11 cellular contexts compared by ENCODE assay signal in the genomic region with DNA sequence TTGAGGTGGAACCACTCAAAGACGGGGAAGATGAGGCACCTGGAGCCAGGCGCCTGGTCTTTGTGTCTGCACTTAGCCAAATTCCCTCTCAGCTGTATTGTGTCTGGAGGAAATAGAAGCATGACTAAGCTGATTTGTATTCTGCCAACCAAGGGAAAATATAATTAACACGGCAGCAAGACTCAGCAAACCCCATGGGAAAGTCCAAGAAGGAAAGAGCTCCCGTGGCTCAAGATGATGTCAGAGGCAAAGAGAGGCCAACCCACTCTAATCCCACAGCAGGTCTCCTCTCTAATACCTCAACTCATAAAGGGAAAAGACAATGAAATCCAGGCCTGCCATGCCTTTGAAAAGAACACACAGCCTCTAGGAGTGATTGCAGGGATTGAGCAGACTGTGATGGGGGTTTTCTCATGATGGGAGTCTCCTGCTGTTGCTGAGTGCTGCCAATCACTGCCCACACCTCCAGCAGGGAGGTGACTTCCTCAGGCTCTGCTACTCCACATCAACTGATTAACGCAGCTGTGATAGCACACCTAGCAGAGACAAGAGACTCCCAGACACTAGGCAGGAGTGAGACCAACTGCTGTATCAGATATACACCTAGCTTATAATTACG.
DNase-seq lines count a peak whose midpoint lies in the region; ATAC-seq and TF ChIP-seq lines count a peak whose summit lies in the region.
"Had no signal": no experiment of that assay in that cellular context is flagged by ENCODE, and none has a peak within 500 bp of the region (broad histone marks: within the 10 kb centered on the region; RNA-seq: fewer than 3 reads in every experiment).

No MANE protein-coding gene starts in this region.

- H3K27me3 ChIP-seq in RWPE2 (ENCODE audit: insufficient read depth, poor library complexity, severe bottlenecking), result peaks cover 22% of the 10 kb centered on the region

- ATAC-seq in RWPE2 (ENCODE audit: low read depth), result peak; percentile 73
- no peak for ATAC-seq in activated CD8-positive, alpha-beta memory T cell treated with anti-CD3 and anti-CD28 coated beads, Interleukin-2, amount 10 ng/mL, durations not matched to agents 7 days and 5 days
- ATAC-seq: GM12878 had no signal

- H3K4me3 Mint-ChIP-seq in activated CD8-positive, alpha-beta memory T cell treated with anti-CD3 and anti-CD28 coated beads, Interleukin-2, amount 10 ng/mL, durations not matched to agents 7 days and 5 days, result no peak overlapping the region
- H3K4me3 Mint-ChIP-seq in nephron progenitor cell, result no peak overlapping the region

- TF ChIP-seq CTCF in RWPE2 (IDR thresholded peaks at IDR 0.05; ENCODE audit: poor library complexity, severe bottlenecking) (no peak), nephron progenitor cell (IDR thresholded peaks at IDR 0.05) (no peak)

- H3K27ac ChIP-seq in RWPE2 (ENCODE audit: poor library complexity, severe bottlenecking), result peak overlapping the region; percentile 38

- H3K27me3 Mint-ChIP-seq in activated CD8-positive, alpha-beta memory T cell treated with anti-CD3 and anti-CD28 coated beads, Interleukin-2, amount 10 ng/mL, durations not matched to agents 7 days and 5 days, result peaks cover 45% of the 10 kb centered on the region
- peaks cover 17% of the 10 kb centered on the region for H3K27me3 Mint-ChIP-seq in nephron progenitor cell (ENCODE audit: low read depth, poor library complexity)

- peak; percentile 8 for DNase-seq in NCI-H748 (lab: John Stamatoyannopoulos, UW; ENCODE audit: unreplicated experiment)
- no peak for DNase-seq in NCI-H748 treated with DMSO at 0.1 percent for 48 hours (lab: John Stamatoyannopoulos, UW)
- DNase-seq in RWPE2 (ENCODE audit: low spot score), result no peak
- peak; percentile 25 for DNase-seq in glomerular visceral epithelial cell (ENCODE audit: extremely low spot score)
- peak; percentile 81 for DNase-seq in stromal cell of bone marrow (ENCODE audit: low read depth)
- no peak for DNase-seq in activated CD8-positive, alpha-beta memory T cell treated with anti-CD3 and anti-CD28 coated beads, Interleukin-2, amount 10 ng/mL, durations not matched to agents 7 days and 5 days
- DNase-seq in nephron progenitor cell, result no peak
- no peak for DNase-seq in activated effector memory CD4-positive, alpha-beta T cell treated with Interleukin-2 at 50 U/mL for 16 hours
- DNase-seq: activated naive CD4-positive, alpha-beta T cell; NCI-H510A had no signal

- H3K27ac Mint-ChIP-seq in activated CD8-positive, alpha-beta memory T cell treated with anti-CD3 and anti-CD28 coated beads, Interleukin-2, amount 10 ng/mL, durations not matched to agents 7 days and 5 days, result no peak overlapping the region
- H3K27ac Mint-ChIP-seq in nephron progenitor cell, result no peak overlapping the region

- peaks cover 17% of the 10 kb centered on the region for H3K9me3 Mint-ChIP-seq in activated CD8-positive, alpha-beta memory T cell treated with anti-CD3 and anti-CD28 coated beads, Interleukin-2, amount 10 ng/mL, durations not matched to agents 7 days and 5 days (ENCODE audit: low read depth)
- peaks cover 18% of the 10 kb centered on the region for H3K9me3 Mint-ChIP-seq in nephron progenitor cell

- no peaks in the 10 kb centered on the region for H3K9me3 ChIP-seq in RWPE2 (ENCODE audit: severe bottlenecking)

- CTCF ChIA-PET in activated CD8-positive, alpha-beta memory T cell treated with anti-CD3 and anti-CD28 coated beads, Interleukin-2, amount 10 ng/mL, durations not matched to agents 7 days and 5 days (lab: Charles Lee), result no interaction called here

- peaks cover 12% of the 10 kb centered on the region for H3K36me3 Mint-ChIP-seq in activated CD8-positive, alpha-beta memory T cell treated with anti-CD3 and anti-CD28 coated beads, Interleukin-2, amount 10 ng/mL, durations not matched to agents 7 days and 5 days
- H3K36me3 Mint-ChIP-seq in nephron progenitor cell (ENCODE audit: low read depth), result peaks cover 17% of the 10 kb centered on the region

- no peak overlapping the region for H3K4me3 ChIP-seq in RWPE2 (ENCODE audit: severe bottlenecking)
- H3K4me3 ChIP-seq: GM12878 had no signal

- H3K4me1 ChIP-seq in RWPE2 (ENCODE audit: insufficient read depth, poor library complexity, severe bottlenecking), result peaks cover 35% of the 10 kb centered on the region

- no peaks in the 10 kb centered on the region for H3K36me3 ChIP-seq in RWPE2 (ENCODE audit: low read depth)

- peaks cover 4% of the 10 kb centered on the region for H3K4me1 Mint-ChIP-seq in activated CD8-positive, alpha-beta memory T cell treated with anti-CD3 and anti-CD28 coated beads, Interleukin-2, amount 10 ng/mL, durations not matched to agents 7 days and 5 days
- peaks cover 47% of the 10 kb centered on the region for H3K4me1 Mint-ChIP-seq in nephron progenitor cell

Comparison
In these comparisons a context has a peak if more than half of its experiments do, and no peak if none do; other contexts are left out.
1. DNase-seq: peak in NCI-H748 (single experiment), glomerular visceral epithelial cell (single experiment) and stromal cell of bone marrow (single experiment); none in NCI-H748 treated with DMSO at 0.1 percent for 48 hours (single experiment), RWPE2 (single experiment), activated CD8-positive, alpha-beta memory T cell treated with anti-CD3 and anti-CD28 coated beads, Interleukin-2, amount 10 ng/mL, durations not matched to agents 7 days and 5 days (single experiment), nephron progenitor cell (single experiment) and activated effector memory CD4-positive, alpha-beta T cell treated with Interleukin-2 at 50 U/mL for 16 hours (single experiment).